ENCODE assay signal across 32 cellular contexts in the genomic region with DNA sequence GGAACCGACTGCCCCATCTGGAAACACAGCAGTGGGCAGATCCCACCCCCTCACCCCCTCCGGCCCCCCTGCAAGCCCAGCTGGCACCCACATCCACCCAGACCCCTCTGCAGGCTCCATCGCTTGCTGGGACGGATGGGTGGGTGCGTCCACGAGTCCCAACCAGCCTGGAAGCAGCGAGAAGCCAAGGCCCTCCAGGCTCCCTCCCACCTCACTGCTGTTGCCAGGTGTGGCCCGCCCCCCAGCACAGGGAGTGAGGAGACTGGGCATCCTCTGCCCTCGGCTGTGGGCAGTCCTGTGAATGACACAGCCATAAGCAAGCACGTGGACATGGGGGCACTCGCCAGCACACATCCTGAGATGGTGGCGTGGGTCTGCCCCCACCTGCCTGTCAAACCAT.
"Had no signal": no experiment of that assay in that cellular context is flagged by ENCODE, and none has a peak within 500 bp of the region (broad histone marks: within the 10 kb centered on the region; RNA-seq: fewer than 3 reads in every experiment).

No MANE protein-coding gene starts in this region.

- H3K27me3 Mint-ChIP-seq: activated CD4-positive, alpha-beta T cell treated with anti-CD3 and anti-CD28 coated beads, Interleukin-2, amount 10 ng/mL, durations not matched to agents 24 days and 14 days; activated CD8-positive, alpha-beta T cell treated with anti-CD3 and anti-CD28 coated beads for 36 hours; activated naive CD4-positive, alpha-beta T cell treated with anti-CD3 and anti-CD28 coated beads, Interleukin-2, amount 50 U/mL, for 24 hours; activated naive CD8-positive, alpha-beta T cell treated with anti-CD3 and anti-CD28 coated beads, Interleukin-2, amount 10 ng/mL, durations not matched to agents 7 days and 5 days; activated T-helper 17 cell treated with anti-CD3 and anti-CD28 coated beads, Interleukin-2, amount 50 U/mL, for 72 hours had no signal

- ATAC-seq: activated CD8-positive, alpha-beta T cell treated with anti-CD3 and anti-CD28 coated beads for 36 hours; activated T-cell treated with anti-CD3 and anti-CD28 coated beads, Interleukin-2, amount 50 U/mL, for 72 hours; activated T-helper 17 cell treated with anti-CD3 and anti-CD28 coated beads, Interleukin-2, amount 50 U/mL, for 72 hours had no signal

- FAIRE-seq: TTC549 had no signal

- H3K9me3 ChIP-seq: ascending aorta, SJCRH30 had no signal

- H3K4me3 ChIP-seq: ascending aorta, cardiac muscle cell, SJCRH30, SK-N-MC had no signal

- H3K9me3 Mint-ChIP-seq: activated CD4-positive, alpha-beta T cell treated with anti-CD3 and anti-CD28 coated beads, Interleukin-2, amount 10 ng/mL, durations not matched to agents 24 days and 14 days; activated CD8-positive, alpha-beta T cell treated with anti-CD3 and anti-CD28 coated beads for 36 hours; activated naive CD4-positive, alpha-beta T cell treated with anti-CD3 and anti-CD28 coated beads, Interleukin-2, amount 50 U/mL, for 24 hours; activated naive CD8-positive, alpha-beta T cell treated with anti-CD3 and anti-CD28 coated beads, Interleukin-2, amount 10 ng/mL, durations not matched to agents 7 days and 5 days; activated T-cell treated with anti-CD3 and anti-CD28 coated beads, Interleukin-2, amount 50 U/mL, for 72 hours; activated T-helper 17 cell treated with anti-CD3 and anti-CD28 coated beads, Interleukin-2, amount 50 U/mL, for 72 hours; T-helper 1 cell treated with Interleukin-12 subunit alpha and Interleukin-12 subunit beta and Interleukin-4 antibody, amounts not matched to agents 30 μg/mL and 1 μg/mL, for 36 hours; T-helper 2 cell treated with Interferon-gamma antibody and Interleukin-4, amounts not matched to agents 5 μg/mL and 100 μg/mL, for 36 hours had no signal

- H3K4me2 ChIP-seq: KMS-11 had no signal

- DNase-seq: activated CD4-positive, alpha-beta T cell treated with anti-CD3 and anti-CD28 coated beads, Interleukin-2, amount 10 ng/mL, durations not matched to agents 24 days and 14 days; activated CD4-positive, alpha-beta T cell treated with anti-CD3 and anti-CD28 coated beads, Interleukin-2, amount 50 U/mL, for 4 hours; activated CD8-positive, alpha-beta T cell treated with anti-CD3 and anti-CD28 coated beads for 36 hours; activated effector memory CD4-positive, alpha-beta T cell treated with anti-CD3 and anti-CD28 coated beads, Interleukin-2, amount 50 U/mL, for 16 hours; activated naive CD4-positive, alpha-beta T cell treated with Interleukin-2 at 50 U/mL for 16 hours; activated naive CD8-positive, alpha-beta T cell treated with anti-CD3 and anti-CD28 coated beads, Interleukin-2, amount 10 ng/mL, durations not matched to agents 7 days and 5 days; activated T-cell treated with anti-CD3 and anti-CD28 coated beads, Interleukin-2, amount 50 U/mL, for 1 hour; activated T-cell treated with anti-CD3 and anti-CD28 coated beads, Interleukin-2, amount 50 U/mL, for 72 hours; amygdala; NCI-H1092 treated with DMSO at 0.1 percent for 48 hours; NCI-H1417; NCI-H146; NCI-H187; NCI-H2029 treated with DMSO at 0.1 percent for 48 hours; NCI-H2107; NCI-H2171; NCI-H510A; NCI-H526; NCI-H748 treated with DMSO at 0.1 percent for 48 hours; NK-92 treated with Interleukin-12 subunit alpha and Interleukin-12 subunit beta, amount 100 ng/mL, for 24 hours; OCI-M1; SHP77; SJCRH30 had no signal

- H3K27me3 ChIP-seq: ascending aorta, cardiac muscle cell, SJCRH30 had no signal

- H3K4me3 Mint-ChIP-seq: activated CD4-positive, alpha-beta T cell treated with anti-CD3 and anti-CD28 coated beads, Interleukin-2, amount 10 ng/mL, durations not matched to agents 24 days and 14 days; activated CD8-positive, alpha-beta T cell treated with anti-CD3 and anti-CD28 coated beads for 36 hours; activated naive CD4-positive, alpha-beta T cell treated with anti-CD3 and anti-CD28 coated beads, Interleukin-2, amount 50 U/mL, for 24 hours; activated naive CD8-positive, alpha-beta T cell treated with anti-CD3 and anti-CD28 coated beads, Interleukin-2, amount 10 ng/mL, durations not matched to agents 7 days and 5 days; activated T-cell treated with anti-CD3 and anti-CD28 coated beads, Interleukin-2, amount 50 U/mL, for 72 hours; activated T-helper 17 cell treated with anti-CD3 and anti-CD28 coated beads, Interleukin-2, amount 50 U/mL, for 72 hours; T-helper 1 cell treated with Interleukin-12 subunit alpha and Interleukin-12 subunit beta and Interleukin-4 antibody, amounts not matched to agents 30 μg/mL and 1 μg/mL, for 36 hours; T-helper 2 cell treated with Interferon-gamma antibody and Interleukin-4, amounts not matched to agents 5 μg/mL and 100 μg/mL, for 36 hours had no signal

- H3K27ac ChIP-seq: ascending aorta, cardiac muscle cell, KMS-11, SJCRH30, SK-N-MC had no signal

- H3K27ac Mint-ChIP-seq: activated CD4-positive, alpha-beta T cell treated with anti-CD3 and anti-CD28 coated beads, Interleukin-2, amount 10 ng/mL, durations not matched to agents 24 days and 14 days; activated CD8-positive, alpha-beta T cell treated with anti-CD3 and anti-CD28 coated beads for 36 hours; activated naive CD4-positive, alpha-beta T cell treated with anti-CD3 and anti-CD28 coated beads, Interleukin-2, amount 50 U/mL, for 24 hours; activated naive CD8-positive, alpha-beta T cell treated with anti-CD3 and anti-CD28 coated beads, Interleukin-2, amount 10 ng/mL, durations not matched to agents 7 days and 5 days; activated T-cell treated with anti-CD3 and anti-CD28 coated beads, Interleukin-2, amount 50 U/mL, for 72 hours; activated T-helper 17 cell treated with anti-CD3 and anti-CD28 coated beads, Interleukin-2, amount 50 U/mL, for 72 hours; T-helper 1 cell treated with Interleukin-12 subunit alpha and Interleukin-12 subunit beta and Interleukin-4 antibody, amounts not matched to agents 30 μg/mL and 1 μg/mL, for 36 hours; T-helper 2 cell treated with Interferon-gamma antibody and Interleukin-4, amounts not matched to agents 5 μg/mL and 100 μg/mL, for 36 hours had no signal

- H3K9ac ChIP-seq: KMS-11 had no signal

- H3K36me3 Mint-ChIP-seq: activated naive CD4-positive, alpha-beta T cell treated with anti-CD3 and anti-CD28 coated beads, Interleukin-2, amount 50 U/mL, for 24 hours had no signal
